1 cellular context compared by ENCODE assay signal in the genomic region with DNA sequence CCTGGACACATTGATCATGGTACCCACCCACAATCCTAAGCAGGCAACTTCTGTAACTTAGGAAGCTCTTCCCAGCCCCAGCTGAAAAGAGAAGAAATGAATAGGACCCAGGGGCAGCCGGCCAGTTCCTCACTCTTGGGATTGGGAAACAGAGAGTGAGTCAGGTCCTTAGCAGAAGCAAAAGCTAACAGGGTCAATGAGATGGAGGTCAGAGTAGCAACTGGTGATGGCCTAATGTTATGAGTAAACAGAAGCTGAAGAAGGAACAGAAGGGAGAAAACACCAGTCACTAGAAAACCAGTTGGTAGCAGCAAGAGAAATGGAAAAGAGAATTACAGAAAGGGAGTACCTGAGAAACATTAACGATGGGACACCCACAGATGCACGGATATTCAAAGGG.
TF ChIP-seq lines count a peak whose summit lies in the region.

No MANE protein-coding gene starts in this region.

TF ChIP-seq in WTC11, 78 proteins besides CTCF, POLR2A, EP300 and RAD21 (continued from another document):
- TF ChIP-seq, protein P1, sequence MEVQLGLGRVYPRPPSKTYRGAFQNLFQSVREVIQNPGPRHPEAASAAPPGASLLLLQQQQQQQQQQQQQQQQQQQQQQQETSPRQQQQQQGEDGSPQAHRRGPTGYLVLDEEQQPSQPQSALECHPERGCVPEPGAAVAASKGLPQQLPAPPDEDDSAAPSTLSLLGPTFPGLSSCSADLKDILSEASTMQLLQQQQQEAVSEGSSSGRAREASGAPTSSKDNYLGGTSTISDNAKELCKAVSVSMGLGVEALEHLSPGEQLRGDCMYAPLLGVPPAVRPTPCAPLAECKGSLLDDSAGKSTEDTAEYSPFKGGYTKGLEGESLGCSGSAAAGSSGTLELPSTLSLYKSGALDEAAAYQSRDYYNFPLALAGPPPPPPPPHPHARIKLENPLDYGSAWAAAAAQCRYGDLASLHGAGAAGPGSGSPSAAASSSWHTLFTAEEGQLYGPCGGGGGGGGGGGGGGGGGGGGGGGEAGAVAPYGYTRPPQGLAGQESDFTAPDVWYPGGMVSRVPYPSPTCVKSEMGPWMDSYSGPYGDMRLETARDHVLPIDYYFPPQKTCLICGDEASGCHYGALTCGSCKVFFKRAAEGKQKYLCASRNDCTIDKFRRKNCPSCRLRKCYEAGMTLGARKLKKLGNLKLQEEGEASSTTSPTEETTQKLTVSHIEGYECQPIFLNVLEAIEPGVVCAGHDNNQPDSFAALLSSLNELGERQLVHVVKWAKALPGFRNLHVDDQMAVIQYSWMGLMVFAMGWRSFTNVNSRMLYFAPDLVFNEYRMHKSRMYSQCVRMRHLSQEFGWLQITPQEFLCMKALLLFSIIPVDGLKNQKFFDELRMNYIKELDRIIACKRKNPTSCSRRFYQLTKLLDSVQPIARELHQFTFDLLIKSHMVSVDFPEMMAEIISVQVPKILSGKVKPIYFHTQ (CRISPR knock-in tag; IDR thresholded peaks at IDR 0.05) = no peak
- TF ChIP-seq ZNF423 (CRISPR knock-in tag; IDR thresholded peaks at IDR 0.05) (no peak), GTF2I (CRISPR knock-in tag; conservative IDR thresholded peaks at IDR 0.05) (no peak), SMAD4 (CRISPR knock-in tag; IDR thresholded peaks at IDR 0.05) (no peak), OVOL2 (CRISPR knock-in tag; IDR thresholded peaks at IDR 0.05; ENCODE audit: borderline replicate concordance) (no peak)
- TF ChIP-seq, protein P2, sequence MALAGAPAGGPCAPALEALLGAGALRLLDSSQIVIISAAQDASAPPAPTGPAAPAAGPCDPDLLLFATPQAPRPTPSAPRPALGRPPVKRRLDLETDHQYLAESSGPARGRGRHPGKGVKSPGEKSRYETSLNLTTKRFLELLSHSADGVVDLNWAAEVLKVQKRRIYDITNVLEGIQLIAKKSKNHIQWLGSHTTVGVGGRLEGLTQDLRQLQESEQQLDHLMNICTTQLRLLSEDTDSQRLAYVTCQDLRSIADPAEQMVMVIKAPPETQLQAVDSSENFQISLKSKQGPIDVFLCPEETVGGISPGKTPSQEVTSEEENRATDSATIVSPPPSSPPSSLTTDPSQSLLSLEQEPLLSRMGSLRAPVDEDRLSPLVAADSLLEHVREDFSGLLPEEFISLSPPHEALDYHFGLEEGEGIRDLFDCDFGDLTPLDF (CRISPR knock-in tag; IDR thresholded peaks at IDR 0.05) = no peak
- TF ChIP-seq, protein P3, sequence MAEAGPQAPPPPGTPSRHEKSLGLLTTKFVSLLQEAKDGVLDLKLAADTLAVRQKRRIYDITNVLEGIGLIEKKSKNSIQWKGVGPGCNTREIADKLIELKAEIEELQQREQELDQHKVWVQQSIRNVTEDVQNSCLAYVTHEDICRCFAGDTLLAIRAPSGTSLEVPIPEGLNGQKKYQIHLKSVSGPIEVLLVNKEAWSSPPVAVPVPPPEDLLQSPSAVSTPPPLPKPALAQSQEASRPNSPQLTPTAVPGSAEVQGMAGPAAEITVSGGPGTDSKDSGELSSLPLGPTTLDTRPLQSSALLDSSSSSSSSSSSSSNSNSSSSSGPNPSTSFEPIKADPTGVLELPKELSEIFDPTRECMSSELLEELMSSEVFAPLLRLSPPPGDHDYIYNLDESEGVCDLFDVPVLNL (CRISPR knock-in tag; IDR thresholded peaks at IDR 0.05; ENCODE audit: borderline replicate concordance, low read depth) = no peak
